12 cellular contexts compared by ENCODE assay signal in genomic region chr19:40594657-40595077, GRCh38. TPM values are rescaled to one million over a fixed set of nuclear protein-coding genes. Genes with fewer than 3 reads are reported as not detected.
A peak's percentile ranks its signal among the peaks of the same experiment; 100 is the strongest.
DNase-seq lines count a peak whose midpoint lies in the region; ATAC-seq and TF ChIP-seq lines count a peak whose summit lies in the region.
"Had no signal": no experiment of that assay in that cellular context is flagged by ENCODE, and none has a peak within 500 bp of the region (broad histone marks: within the 10 kb centered on the region; RNA-seq: fewer than 3 reads in every experiment).

No MANE protein-coding gene starts in this region.

- H3K4me3 ChIP-seq in BE2C (ENCODE audit: low read depth, low read length) (peak overlapping the region; percentile 20), H7 (ENCODE audit: insufficient read depth, low read depth, low read length) (no peak overlapping the region), gastrocnemius medialis (no peak overlapping the region)
- H3K4me3 ChIP-seq: adrenal gland had no signal

- intact Hi-C loops in gastrocnemius medialis (cut with DNase I; ENCODE audit: low total_unique reads), result no loop called here

- in situ Hi-C loops in gastrocnemius medialis (cut with MboI; ENCODE audit: low sequenced_read_pairs in 4 of 4), result loop anchor here in 2 of 4 donors (10.0 kb wide), 1 partner anchor 60 kb away; no protein-coding TSS in a partner anchor

- no peak for DNase-seq in BE2C
- DNase-seq in H7, result peak; percentile 60
- DNase-seq in activated CD8-positive, alpha-beta T cell treated with anti-CD3 and anti-CD28 coated beads, Interleukin-2, amount 10 ng/mL, durations not matched to agents 7 days and 5 days, result no peak
- peak; percentile 71 for DNase-seq in kidney tubule cell (ENCODE audit: low spot score)
- DNase-seq in gastrocnemius medialis, result no peak
- no peak for DNase-seq in GM10248 (ENCODE audit: extremely low spot score)
- DNase-seq: activated B cell treated with CpG ODN at 0.5 μM for 24 hours, naive B cell, NCI-H510A treated with DMSO at 0.1 percent for 48 hours had no signal

- H3K4me3 Mint-ChIP-seq in activated CD8-positive, alpha-beta T cell treated with anti-CD3 and anti-CD28 coated beads, Interleukin-2, amount 10 ng/mL, durations not matched to agents 7 days and 5 days, result no peak overlapping the region
- H3K4me3 Mint-ChIP-seq: activated B cell treated with CpG ODN at 0.5 μM for 24 hours had no signal

- TF ChIP-seq POLR2A in gastrocnemius medialis (IDR thresholded peaks at IDR 0.05) (no peak), GM18505 (IDR thresholded peaks at IDR 0.05; ENCODE audit: borderline replicate concordance, extremely low read depth, insufficient read depth, insufficient read length) (no peak)

- H3K27me3 ChIP-seq in BE2C, result peaks cover 21% of the 10 kb centered on the region
- peaks cover 24% of the 10 kb centered on the region for H3K27me3 ChIP-seq in H7 (ENCODE audit: control insufficient read depth, insufficient read depth, low read length)
- H3K27me3 ChIP-seq in gastrocnemius medialis, result peaks cover 23 to 31% (median 26%) of the 10 kb centered on the region in 3 donors

- H3K4me1 ChIP-seq in BE2C (peaks cover 15% of the 10 kb centered on the region), gastrocnemius medialis (peaks cover 3 to 13% of the 10 kb centered on the region in 2 donors)

- TF ChIP-seq CTCF in BE2C (IDR thresholded peaks at IDR 0.05; ENCODE audit: low read depth, low read length) (no peak), gastrocnemius medialis (IDR thresholded peaks at IDR 0.05 in 4 of 5, conservative IDR thresholded peaks at IDR 0.05 in 1 of 5) (no peak), GM10248 (IDR thresholded peaks at IDR 0.05; ENCODE audit: control extremely low read depth, extremely low read depth, low read depth, missing control alignments) (no peak)

- no peaks in the 10 kb centered on the region for H3K9me3 Mint-ChIP-seq in activated CD8-positive, alpha-beta T cell treated with anti-CD3 and anti-CD28 coated beads, Interleukin-2, amount 10 ng/mL, durations not matched to agents 7 days and 5 days (ENCODE audit: insufficient read depth)
- H3K9me3 Mint-ChIP-seq: activated B cell treated with CpG ODN at 0.5 μM for 24 hours, naive B cell had no signal

- CTCF ChIA-PET in activated CD8-positive, alpha-beta T cell treated with anti-CD3 and anti-CD28 coated beads, Interleukin-2, amount 10 ng/mL, durations not matched to agents 7 days and 5 days (lab: Charles Lee), result interaction anchor here (1.1 to 1.5 kb wide), 7 partner anchors 9 to 289 kb away, joined by 3 to 5 read pairs (median 3); no protein-coding TSS in a partner anchor
- CTCF ChIA-PET in GM10248 (lab: Yijun Ruan, JAX), result interaction anchor here (0.7 to 2.5 kb wide), 4 partner anchors 9 to 24 kb away, joined by 5 to 7 read pairs (median 6); no protein-coding TSS in a partner anchor

- POLR2A ChIA-PET in activated CD8-positive, alpha-beta T cell treated with anti-CD3 and anti-CD28 coated beads, Interleukin-2, amount 10 ng/mL, durations not matched to agents 7 days and 5 days (lab: Charles Lee), result interaction anchor here (0.8 to 1.2 kb wide), 2 partner anchors 15 to 162 kb away, joined by 3 to 7 read pairs; no protein-coding TSS in a partner anchor
- POLR2A ChIA-PET in GM10248 (lab: Yijun Ruan, JAX), result interaction anchor here (0.6 to 1.1 kb wide), 2 partner anchors 9 kb away, joined by 3 to 4 read pairs; no protein-coding TSS in a partner anchor

- H3K36me3 Mint-ChIP-seq in activated CD8-positive, alpha-beta T cell treated with anti-CD3 and anti-CD28 coated beads, Interleukin-2, amount 10 ng/mL, durations not matched to agents 7 days and 5 days (ENCODE audit: low read depth), result peaks cover 2% of the 10 kb centered on the region

- H3K27ac Mint-ChIP-seq in activated CD8-positive, alpha-beta T cell treated with anti-CD3 and anti-CD28 coated beads, Interleukin-2, amount 10 ng/mL, durations not matched to agents 7 days and 5 days, result no peak overlapping the region
- H3K27ac Mint-ChIP-seq: activated B cell treated with CpG ODN at 0.5 μM for 24 hours had no signal

- H3K36me3 ChIP-seq in BE2C, result no peaks in the 10 kb centered on the region
- no peaks in the 10 kb centered on the region for H3K36me3 ChIP-seq in H7 (replicated peaks; ENCODE audit: control insufficient read depth, insufficient read depth, low read length)
- no peaks in the 10 kb centered on the region for H3K36me3 ChIP-seq in gastrocnemius medialis
- H3K36me3 ChIP-seq: adrenal gland had no signal

- H3K9me3 ChIP-seq in BE2C (no peaks in the 10 kb centered on the region), gastrocnemius medialis (no peaks in the 10 kb centered on the region)
- H3K9me3 ChIP-seq: adrenal gland had no signal

- no peak overlapping the region for H3K27ac ChIP-seq in gastrocnemius medialis
- H3K27ac ChIP-seq: adrenal gland had no signal

- ATAC-seq in activated CD8-positive, alpha-beta T cell treated with anti-CD3 and anti-CD28 coated beads, Interleukin-2, amount 10 ng/mL, durations not matched to agents 7 days and 5 days, result peak; percentile 17
- no peak for ATAC-seq in gastrocnemius medialis
- ATAC-seq in GM18505 (IDR thresholded peaks at IDR 0.05; ENCODE audit: unreplicated experiment), result no peak
- ATAC-seq in GM18867 (IDR thresholded peaks at IDR 0.05; ENCODE audit: unreplicated experiment), result no peak

- H3K4me1 Mint-ChIP-seq in activated CD8-positive, alpha-beta T cell treated with anti-CD3 and anti-CD28 coated beads, Interleukin-2, amount 10 ng/mL, durations not matched to agents 7 days and 5 days (ENCODE audit: low read depth), result peaks cover 35% of the 10 kb centered on the region

- peaks cover 25% of the 10 kb centered on the region for H3K27me3 Mint-ChIP-seq in activated CD8-positive, alpha-beta T cell treated with anti-CD3 and anti-CD28 coated beads, Interleukin-2, amount 10 ng/mL, durations not matched to agents 7 days and 5 days (ENCODE audit: low read depth)

RNA-seq across cellular contexts. Expression of gene LTBP4, which starts 6.5 kb away (rescaled TPM):
- 116 TPM for polyA plus RNA-seq in BE2C (2012; ENCODE audit: insufficient read depth, insufficient read length, low read depth)
- 54.6 and 83.1 TPM in 2 replicates for total RNA-seq in H7 (2014; rRNA removed; shearing (Covaris generic))
- 10 to 100 TPM; 54.3 to 54.7 TPM for total RNA-seq in activated CD8-positive, alpha-beta T cell treated with anti-CD3 and anti-CD28 coated beads, Interleukin-2, amount 10 ng/mL, durations not matched to agents 7 days and 5 days
- total RNA-seq in gastrocnemius medialis, result 10 to 100 TPM; 34.4 to 46.7 (median 40.5) TPM

RNA-seq across cellular contexts. Expression of gene SHKBP1, which starts 18.0 kb away (rescaled TPM):
- 58.0 TPM for polyA plus RNA-seq in BE2C (2012; ENCODE audit: insufficient read depth, insufficient read length, low read depth)
- total RNA-seq in H7 (2014; rRNA removed; shearing (Covaris generic)), result 52.3 and 58.2 TPM in 2 replicates
- total RNA-seq in activated CD8-positive, alpha-beta T cell treated with anti-CD3 and anti-CD28 coated beads, Interleukin-2, amount 10 ng/mL, durations not matched to agents 7 days and 5 days, result 100 to 1,000 TPM; 116 to 124 TPM
- 10 to 100 TPM; 11.1 to 24.5 (median 23.6) TPM for total RNA-seq in gastrocnemius medialis

Comparison
In these comparisons a context has a peak if more than half of its experiments do, and no peak if none do; other contexts are left out.
1. DNase-seq: peak in H7 (single experiment) and kidney tubule cell (single experiment); none in BE2C (single experiment), activated CD8-positive, alpha-beta T cell treated with anti-CD3 and anti-CD28 coated beads, Interleukin-2, amount 10 ng/mL, durations not matched to agents 7 days and 5 days (single experiment), gastrocnemius medialis (0 of 2) and GM10248 (single experiment).